In the genomic region with DNA sequence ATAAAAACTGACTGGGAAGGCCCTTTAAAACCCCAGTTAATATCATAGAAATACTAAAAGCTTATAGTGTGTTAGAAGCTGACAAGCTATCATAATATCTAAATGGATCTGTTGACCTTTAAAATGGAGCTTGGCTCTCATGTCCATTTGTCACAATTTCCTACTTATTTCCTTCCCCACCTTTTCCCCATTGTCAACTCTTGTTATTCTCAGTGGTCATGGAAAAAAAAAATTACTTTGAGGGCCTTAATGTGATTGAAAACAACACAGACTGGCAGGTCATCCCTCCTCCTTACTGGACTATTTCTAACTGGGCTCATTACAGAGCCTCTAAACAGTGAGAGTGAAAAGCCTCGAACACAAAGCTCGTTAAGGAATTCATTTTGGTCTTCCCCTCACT, we compare ENCODE assay signal across 18 cellular contexts.
"Had no signal": no experiment of that assay in that cellular context is flagged by ENCODE, and none has a peak within 500 bp of the region (broad histone marks: within the 10 kb centered on the region; RNA-seq: fewer than 3 reads in every experiment).

No MANE protein-coding gene starts in this region.

- H3K27ac Mint-ChIP-seq: activated B cell treated with CpG ODN at 0.5 μM for 24 hours; activated CD8-positive, alpha-beta T cell treated with anti-CD3 and anti-CD28 coated beads for 36 hours; activated naive CD4-positive, alpha-beta T cell treated with anti-CD3 and anti-CD28 coated beads, Interleukin-2, amount 50 U/mL, for 72 hours; nephron progenitor cell; T-helper 17 cell had no signal

- H3K27me3 Mint-ChIP-seq: activated B cell treated with CpG ODN at 0.5 μM for 24 hours; activated CD8-positive, alpha-beta T cell treated with anti-CD3 and anti-CD28 coated beads for 36 hours; T-helper 17 cell had no signal

- H3K4me1 ChIP-seq: prostate gland, thyroid gland had no signal

- H3K36me3 Mint-ChIP-seq: activated naive CD4-positive, alpha-beta T cell treated with anti-CD3 and anti-CD28 coated beads, Interleukin-2, amount 50 U/mL, for 72 hours had no signal

- H3K9me3 ChIP-seq: body of pancreas, prostate gland, thyroid gland had no signal

- H3K27me3 ChIP-seq: body of pancreas, thyroid gland had no signal

- ATAC-seq: activated CD8-positive, alpha-beta T cell treated with anti-CD3 and anti-CD28 coated beads for 36 hours; activated naive CD4-positive, alpha-beta T cell treated with anti-CD3 and anti-CD28 coated beads, Interleukin-2, amount 50 U/mL, for 72 hours; activated T-cell treated with anti-CD3 and anti-CD28 coated beads, Interleukin-2, amount 50 U/mL, for 4 hours; body of pancreas; sciatic nerve; T-helper 17 cell had no signal

- H3K9me3 Mint-ChIP-seq: activated B cell treated with CpG ODN at 0.5 μM for 24 hours; activated naive CD4-positive, alpha-beta T cell treated with anti-CD3 and anti-CD28 coated beads, Interleukin-2, amount 50 U/mL, for 72 hours; activated T-cell treated with anti-CD3 and anti-CD28 coated beads, Interleukin-2, amount 50 U/mL, for 4 hours had no signal

- H3K36me3 ChIP-seq: prostate gland, thyroid gland had no signal

- H3K4me3 Mint-ChIP-seq: activated B cell treated with CpG ODN at 0.5 μM for 24 hours; activated CD8-positive, alpha-beta T cell treated with anti-CD3 and anti-CD28 coated beads for 36 hours; activated T-cell treated with anti-CD3 and anti-CD28 coated beads, Interleukin-2, amount 50 U/mL, for 4 hours; nephron progenitor cell; T-helper 17 cell had no signal

- H3K4me3 ChIP-seq: body of pancreas, coronary artery, prostate gland, thyroid gland had no signal

- H3K4me1 Mint-ChIP-seq: nephron progenitor cell had no signal

- H3K27ac ChIP-seq: body of pancreas, prostate gland had no signal

- DNase-seq: activated B cell treated with CpG ODN at 0.5 μM for 24 hours; activated CD4-positive, alpha-beta T cell treated with anti-CD3 and anti-CD28 coated beads for 48 hours; activated CD8-positive, alpha-beta T cell treated with anti-CD3 and anti-CD28 coated beads for 36 hours; activated effector memory CD4-positive, alpha-beta T cell treated with Interleukin-2 at 50 U/mL for 16 hours; activated T-cell treated with anti-CD3 and anti-CD28 coated beads, Interleukin-2, amount 50 U/mL, for 4 hours; amygdala; body of pancreas; central memory CD4-positive, alpha-beta T cell; effector CD8-positive, alpha-beta T cell; foreskin melanocyte; islet precursor cell; nephron progenitor cell; T-helper 17 cell; thyroid gland had no signal
